ENCODE assay signal across 1 cellular context in genomic region chr19:46841458-46842083, GRCh38.
TF ChIP-seq lines count a peak whose summit lies in the region.

No MANE protein-coding gene starts in this region.

TF ChIP-seq in K562, 482 proteins besides CTCF, POLR2A, EP300 and RAD21 (continued from another document):
- TF ChIP-seq ZNF644 (tag; IDR thresholded peaks at IDR 0.05; ENCODE audit: low read depth) (0 out of 2 replicates have a peak, but pooled peaks have one; percentile 44), ZNF766 (CRISPR knock-in tag; conservative IDR thresholded peaks at IDR 0.05) (0 out of 2 replicates have a peak, but pooled peaks have one; percentile 23), STAT5A (IDR thresholded peaks at IDR 0.05; ENCODE audit: borderline replicate concordance, low read length) (no peak), PKNOX1 (IDR thresholded peaks at IDR 0.05) (peak; percentile 65), E2F4 (CRISPR knock-in tag; IDR thresholded peaks at IDR 0.05; ENCODE audit: low read depth) (no peak), SRF (CRISPR knock-in tag; IDR thresholded peaks at IDR 0.05) (peak; percentile 72 to 94; a peak in 3 of 4 replicates), ZNF583 (CRISPR knock-in tag; IDR thresholded peaks at IDR 0.05) (no peak), NFIC (IDR thresholded peaks at IDR 0.05) (peak; percentile 71), ESRRB (CRISPR knock-in tag; IDR thresholded peaks at IDR 0.05; ENCODE audit: borderline replicate concordance) (no peak), VEZF1 (CRISPR knock-in tag; IDR thresholded peaks at IDR 0.05) (peak; percentile 47; the same call in 1 of the 2 replicates), CXXC5 (CRISPR knock-in tag; IDR thresholded peaks at IDR 0.05) (peak; percentile 46), RAD51 (IDR thresholded peaks at IDR 0.05; ENCODE audit: borderline replicate concordance, low read depth) (no peak), GABPA (tag; conservative IDR thresholded peaks at IDR 0.05; ENCODE audit: low read depth) (0 out of 2 replicates have a peak, but pooled peaks have one; percentile 33), JUN (IDR thresholded peaks at IDR 0.05; ENCODE audit: borderline replicate concordance, low read depth, low read length) (no peak), JUN (CRISPR knock-in tag; IDR thresholded peaks at IDR 0.05; ENCODE audit: borderline replicate concordance) (no peak), NCOA2 (IDR thresholded peaks at IDR 0.05; ENCODE audit: partially characterized antibody in 2 of 2) (no peak), MLX (CRISPR knock-in tag; conservative IDR thresholded peaks at IDR 0.05) (no peak), GATA2 (CRISPR knock-in tag; IDR thresholded peaks at IDR 0.05) (0 out of 2 replicates have a peak, but pooled peaks have one; percentile 46), PBX2 (CRISPR knock-in tag; IDR thresholded peaks at IDR 0.05; ENCODE audit: low read depth) (no peak), PBX2 (tag; conservative IDR thresholded peaks at IDR 0.05; ENCODE audit: low read depth) (peak; percentile 44; the same call in 1 of the 2 replicates), FOXJ2 (tag; IDR thresholded peaks at IDR 0.05) (peak; percentile 86), ESRRA (IDR thresholded peaks at IDR 0.05; ENCODE audit: borderline replicate concordance, low read depth) (no peak)
- TF ChIP-seq, protein P1, sequence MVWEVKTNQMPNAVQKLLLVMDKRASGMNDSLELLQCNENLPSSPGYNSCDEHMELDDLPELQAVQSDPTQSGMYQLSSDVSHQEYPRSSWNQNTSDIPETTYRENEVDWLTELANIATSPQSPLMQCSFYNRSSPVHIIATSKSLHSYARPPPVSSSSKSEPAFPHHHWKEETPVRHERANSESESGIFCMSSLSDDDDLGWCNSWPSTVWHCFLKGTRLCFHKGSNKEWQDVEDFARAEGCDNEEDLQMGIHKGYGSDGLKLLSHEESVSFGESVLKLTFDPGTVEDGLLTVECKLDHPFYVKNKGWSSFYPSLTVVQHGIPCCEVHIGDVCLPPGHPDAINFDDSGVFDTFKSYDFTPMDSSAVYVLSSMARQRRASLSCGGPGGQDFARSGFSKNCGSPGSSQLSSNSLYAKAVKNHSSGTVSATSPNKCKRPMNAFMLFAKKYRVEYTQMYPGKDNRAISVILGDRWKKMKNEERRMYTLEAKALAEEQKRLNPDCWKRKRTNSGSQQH (CRISPR knock-in tag; IDR thresholded peaks at IDR 0.05): no peak
- TF ChIP-seq, protein P2, sequence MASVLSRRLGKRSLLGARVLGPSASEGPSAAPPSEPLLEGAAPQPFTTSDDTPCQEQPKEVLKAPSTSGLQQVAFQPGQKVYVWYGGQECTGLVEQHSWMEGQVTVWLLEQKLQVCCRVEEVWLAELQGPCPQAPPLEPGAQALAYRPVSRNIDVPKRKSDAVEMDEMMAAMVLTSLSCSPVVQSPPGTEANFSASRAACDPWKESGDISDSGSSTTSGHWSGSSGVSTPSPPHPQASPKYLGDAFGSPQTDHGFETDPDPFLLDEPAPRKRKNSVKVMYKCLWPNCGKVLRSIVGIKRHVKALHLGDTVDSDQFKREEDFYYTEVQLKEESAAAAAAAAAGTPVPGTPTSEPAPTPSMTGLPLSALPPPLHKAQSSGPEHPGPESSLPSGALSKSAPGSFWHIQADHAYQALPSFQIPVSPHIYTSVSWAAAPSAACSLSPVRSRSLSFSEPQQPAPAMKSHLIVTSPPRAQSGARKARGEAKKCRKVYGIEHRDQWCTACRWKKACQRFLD (CRISPR knock-in tag; IDR thresholded peaks at IDR 0.05): peak; percentile 63; the same call in 1 of the 2 replicates
- TF ChIP-seq, protein P3, sequence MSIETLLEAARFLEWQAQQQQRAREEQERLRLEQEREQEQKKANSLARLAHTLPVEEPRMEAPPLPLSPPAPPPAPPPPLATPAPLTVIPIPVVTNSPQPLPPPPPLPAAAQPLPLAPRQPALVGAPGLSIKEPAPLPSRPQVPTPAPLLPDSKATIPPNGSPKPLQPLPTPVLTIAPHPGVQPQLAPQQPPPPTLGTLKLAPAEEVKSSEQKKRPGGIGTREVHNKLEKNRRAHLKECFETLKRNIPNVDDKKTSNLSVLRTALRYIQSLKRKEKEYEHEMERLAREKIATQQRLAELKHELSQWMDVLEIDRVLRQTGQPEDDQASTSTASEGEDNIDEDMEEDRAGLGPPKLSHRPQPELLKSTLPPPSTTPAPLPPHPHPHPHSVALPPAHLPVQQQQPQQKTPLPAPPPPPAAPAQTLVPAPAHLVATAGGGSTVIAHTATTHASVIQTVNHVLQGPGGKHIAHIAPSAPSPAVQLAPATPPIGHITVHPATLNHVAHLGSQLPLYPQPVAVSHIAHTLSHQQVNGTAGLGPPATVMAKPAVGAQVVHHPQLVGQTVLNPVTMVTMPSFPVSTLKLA (conservative IDR thresholded peaks at IDR 0.05): no peak
- TF ChIP-seq, protein P4, sequence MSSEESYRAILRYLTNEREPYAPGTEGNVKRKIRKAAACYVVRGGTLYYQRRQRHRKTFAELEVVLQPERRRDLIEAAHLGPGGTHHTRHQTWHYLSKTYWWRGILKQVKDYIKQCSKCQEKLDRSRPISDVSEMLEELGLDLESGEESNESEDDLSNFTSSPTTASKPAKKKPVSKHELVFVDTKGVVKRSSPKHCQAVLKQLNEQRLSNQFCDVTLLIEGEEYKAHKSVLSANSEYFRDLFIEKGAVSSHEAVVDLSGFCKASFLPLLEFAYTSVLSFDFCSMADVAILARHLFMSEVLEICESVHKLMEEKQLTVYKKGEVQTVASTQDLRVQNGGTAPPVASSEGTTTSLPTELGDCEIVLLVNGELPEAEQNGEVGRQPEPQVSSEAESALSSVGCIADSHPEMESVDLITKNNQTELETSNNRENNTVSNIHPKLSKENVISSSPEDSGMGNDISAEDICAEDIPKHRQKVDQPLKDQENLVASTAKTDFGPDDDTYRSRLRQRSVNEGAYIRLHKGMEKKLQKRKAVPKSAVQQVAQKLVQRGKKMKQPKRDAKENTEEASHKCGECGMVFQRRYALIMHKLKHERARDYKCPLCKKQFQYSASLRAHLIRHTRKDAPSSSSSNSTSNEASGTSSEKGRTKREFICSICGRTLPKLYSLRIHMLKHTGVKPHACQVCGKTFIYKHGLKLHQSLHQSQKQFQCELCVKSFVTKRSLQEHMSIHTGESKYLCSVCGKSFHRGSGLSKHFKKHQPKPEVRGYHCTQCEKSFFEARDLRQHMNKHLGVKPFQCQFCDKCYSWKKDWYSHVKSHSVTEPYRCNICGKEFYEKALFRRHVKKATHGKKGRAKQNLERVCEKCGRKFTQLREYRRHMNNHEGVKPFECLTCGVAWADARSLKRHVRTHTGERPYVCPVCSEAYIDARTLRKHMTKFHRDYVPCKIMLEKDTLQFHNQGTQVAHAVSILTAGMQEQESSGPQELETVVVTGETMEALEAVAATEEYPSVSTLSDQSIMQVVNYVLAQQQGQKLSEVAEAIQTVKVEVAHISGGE (CRISPR knock-in tag; IDR thresholded peaks at IDR 0.05): peak in 1 of 3 experiments; percentile 53; a peak in 1 of 6 replicates
